Comparison of ENCODE assay signal across 17 cellular contexts in genomic region chr7:37642028-37642540, GRCh38. TPM values are rescaled to one million over a fixed set of nuclear protein-coding genes. Genes with fewer than 3 reads are reported as not detected.
"Had no signal": no experiment of that assay in that cellular context is flagged by ENCODE, and none has a peak within 500 bp of the region (broad histone marks: within the 10 kb centered on the region; RNA-seq: fewer than 3 reads in every experiment).

No MANE protein-coding gene starts in this region.

- DNase-seq: activated CD4-positive, alpha-beta T cell treated with anti-CD3 and anti-CD28 coated beads, Interleukin-2, amount 50 U/mL, for 4 hours; activated gamma-delta T cell treated with Interleukin-2 at 50 U/mL for 16 hours; activated T-cell treated with anti-CD3 and anti-CD28 coated beads for 4 hours; erythroblast; head of caudate nucleus; immature natural killer cell; naive thymus-derived CD8-positive, alpha-beta T cell; occipital lobe; stimulated activated naive CD8-positive, alpha-beta T cell treated with anti-CD3 and anti-CD28 coated beads, Interleukin-15, Interleukin-2, amounts not matched to agents 100 U/mL and 50 U/mL, for 24 hours; SW 1271; T-helper 2 cell; transverse colon; uterus; WERI-Rb-1 had no signal

- H3K27ac Mint-ChIP-seq: activated naive CD4-positive, alpha-beta T cell treated with anti-CD3 and anti-CD28 coated beads, Interleukin-2, amount 50 U/mL, for 72 hours; activated T-helper 1 cell treated with anti-CD3 and anti-CD28 coated beads, Interleukin-12 subunit alpha, Interleukin-12 subunit beta, Interleukin-2, Interleukin-4 antibody, amounts not matched to agents 30 ng/mL and 10 ng/mL and 1 ng/mL, durations not matched to agents 14 hours and 24 hours and 36 hours; naive thymus-derived CD8-positive, alpha-beta T cell had no signal

- H3K4me3 Mint-ChIP-seq: activated T-helper 1 cell treated with anti-CD3 and anti-CD28 coated beads, Interleukin-12 subunit alpha, Interleukin-12 subunit beta, Interleukin-2, Interleukin-4 antibody, amounts not matched to agents 30 ng/mL and 10 ng/mL and 1 ng/mL, durations not matched to agents 14 hours and 24 hours and 36 hours; naive thymus-derived CD8-positive, alpha-beta T cell had no signal

RNA-seq across cellular contexts. Expression of gene GPR141, which starts 41.5 kb away (rescaled TPM):
- total RNA-seq: activated naive CD4-positive, alpha-beta T cell treated with anti-CD3 and anti-CD28 coated beads, Interleukin-2, amount 50 U/mL, for 72 hours; activated T-helper 1 cell treated with anti-CD3 and anti-CD28 coated beads, Interleukin-12 subunit alpha, Interleukin-12 subunit beta, Interleukin-2, Interleukin-4 antibody, amounts not matched to agents 30 ng/mL and 10 ng/mL and 1 ng/mL, durations not matched to agents 14 hours and 24 hours and 36 hours; frontal cortex; naive thymus-derived CD8-positive, alpha-beta T cell; occipital lobe; transverse colon had no signal
